Comparison of ENCODE assay signal across 1 cellular context in genomic region chr7:16660702-16661464, GRCh38.
TF ChIP-seq lines count a peak whose summit lies in the region.

No MANE protein-coding gene starts in this region.

TF ChIP-seq in K562, 482 proteins besides CTCF, POLR2A, EP300 and RAD21 (continued from another document):
- TF ChIP-seq CLOCK (CRISPR knock-in tag; IDR thresholded peaks at IDR 0.05; ENCODE audit: borderline replicate concordance) (no peak), RFX1 (IDR thresholded peaks at IDR 0.05) (no peak; the same call in 1 of the 2 replicates), CAMTA2 (CRISPR knock-in tag; conservative IDR thresholded peaks at IDR 0.05) (no peak), MEF2D (tag; conservative IDR thresholded peaks at IDR 0.05; ENCODE audit: low read depth) (peak; percentile 97), RBM14 (IDR thresholded peaks at IDR 0.05; ENCODE audit: borderline replicate concordance, insufficient read depth, low read depth, low read length) (no peak), CBX3 (IDR thresholded peaks at IDR 0.05; ENCODE audit: borderline replicate concordance in 1 of 2, low read length in 2 of 2) (0 out of 3 replicates have a peak, but pooled peaks of 1 of the 2 experiments have one; percentile 53), BCOR (IDR thresholded peaks at IDR 0.05) (no peak), SNRNP70 (optimal IDR thresholded peaks at IDR 0.05; ENCODE audit: low read depth, low read length) (no peak), LARP7 (IDR thresholded peaks at IDR 0.05) (no peak), STAT5B (CRISPR knock-in tag; IDR thresholded peaks at IDR 0.05) (no peak), DACH1 (IDR thresholded peaks at IDR 0.05; ENCODE audit: partially characterized antibody) (peak; percentile 42), PYGO2 (tag; IDR thresholded peaks at IDR 0.05) (no peak), ZNF75A (CRISPR knock-in tag; IDR thresholded peaks at IDR 0.05) (no peak), ZBED1 (IDR thresholded peaks at IDR 0.05) (no peak), ZNF592 (IDR thresholded peaks at IDR 0.05) (peak; percentile 82), MLLT1 (IDR thresholded peaks at IDR 0.05) (no peak), FOXO4 (CRISPR knock-in tag; IDR thresholded peaks at IDR 0.05) (no peak), POLR2AphosphoS5 (IDR thresholded peaks at IDR 0.05; ENCODE audit: control insufficient read depth, insufficient read depth, low read depth, low read length) (peak; percentile 18; the same call in 1 of the 2 replicates), RB1 (IDR thresholded peaks at IDR 0.05; ENCODE audit: low read depth) (no peak), NR1H2 (CRISPR knock-in tag; IDR thresholded peaks at IDR 0.05) (0 out of 2 replicates have a peak, but pooled peaks have one; percentile 61), ATF3 (IDR thresholded peaks at IDR 0.05) (peak; percentile 99), ATF3 (CRISPR knock-in tag; conservative IDR thresholded peaks at IDR 0.05) (peak; percentile 86; the same call in 1 of the 2 replicates), BRF2 (IDR thresholded peaks at IDR 0.05; ENCODE audit: borderline replicate concordance, insufficient read depth, insufficient read length) (no peak), CHD1 (IDR thresholded peaks at IDR 0.05; ENCODE audit: low read length) (no peak), BACH1 (tag; IDR thresholded peaks at IDR 0.05) (peak; percentile 30; the same call in 1 of the 2 replicates), SOX6 (IDR thresholded peaks at IDR 0.05) (0 out of 2 replicates have a peak, but pooled peaks have one; percentile 41), HDAC8 (tag; IDR thresholded peaks at IDR 0.05) (no peak), JUNB (CRISPR knock-in tag; conservative IDR thresholded peaks at IDR 0.05) (peak; percentile 81; the same call in 1 of the 2 replicates), CEBPG (CRISPR knock-in tag; IDR thresholded peaks at IDR 0.05) (no peak), CEBPG (tag; conservative IDR thresholded peaks at IDR 0.05 in 1 of 2, IDR thresholded peaks at IDR 0.05 in 1 of 2) (peak; percentile 68 to 72; a peak in 3 of 4 replicates)
